In the genomic region with DNA sequence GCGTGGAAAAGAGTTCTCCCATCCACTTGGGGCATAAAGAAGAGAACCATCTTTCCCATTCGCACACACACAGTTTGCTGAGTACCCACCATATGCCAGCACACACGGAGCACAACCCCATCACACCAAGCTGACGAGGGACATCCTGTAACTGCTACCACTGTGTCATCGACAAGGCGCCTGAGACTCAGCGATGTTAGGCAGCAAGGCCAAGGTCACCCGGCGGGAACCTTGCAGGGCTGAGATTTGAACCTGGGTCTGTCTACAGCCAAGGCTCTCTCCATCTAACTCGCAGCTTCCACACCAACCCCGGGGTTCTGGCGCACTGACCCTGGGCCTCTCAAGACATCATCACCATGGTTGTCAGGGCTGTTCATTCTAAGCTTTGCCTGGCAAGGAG, we compare ENCODE assay signal across 32 cellular contexts.
"Had no signal": no experiment of that assay in that cellular context is flagged by ENCODE, and none has a peak within 500 bp of the region (broad histone marks: within the 10 kb centered on the region; RNA-seq: fewer than 3 reads in every experiment).

No MANE protein-coding gene starts in this region.

- FAIRE-seq: colon, frontal cortex had no signal

- H3K36me3 Mint-ChIP-seq: activated CD4-positive, alpha-beta memory T cell treated with anti-CD3 and anti-CD28 coated beads for 36 hours; activated CD8-positive, alpha-beta memory T cell treated with anti-CD3 and anti-CD28 coated beads, Interleukin-2, amount 10 ng/mL, durations not matched to agents 7 days and 5 days; activated naive CD4-positive, alpha-beta T cell treated with anti-CD3 and anti-CD28 coated beads, Interleukin-2, amount 50 U/mL, for 24 hours; activated naive CD8-positive, alpha-beta T cell treated with anti-CD3 and anti-CD28 coated beads for 36 hours had no signal

- H3K27ac Mint-ChIP-seq: activated CD4-positive, alpha-beta memory T cell treated with anti-CD3 and anti-CD28 coated beads for 36 hours; activated CD4-positive, alpha-beta T cell treated with anti-CD3 and anti-CD28 coated beads for 36 hours; activated CD4-positive, alpha-beta T cell treated with anti-CD3 and anti-CD28 coated beads, Interleukin-2, amount 10 ng/mL, durations not matched to agents 24 days and 14 days; activated CD8-positive, alpha-beta memory T cell treated with anti-CD3 and anti-CD28 coated beads, Interleukin-2, amount 10 ng/mL, durations not matched to agents 7 days and 5 days; activated CD8-positive, alpha-beta T cell treated with anti-CD3 and anti-CD28 coated beads, Interleukin-2, amount 10 ng/mL, durations not matched to agents 7 days and 5 days; activated naive CD4-positive, alpha-beta T cell treated with anti-CD3 and anti-CD28 coated beads for 36 hours; activated naive CD4-positive, alpha-beta T cell treated with anti-CD3 and anti-CD28 coated beads, Interleukin-2, amount 50 U/mL, for 24 hours; activated naive CD8-positive, alpha-beta T cell treated with anti-CD3 and anti-CD28 coated beads for 36 hours; activated naive CD8-positive, alpha-beta T cell treated with anti-CD3 and anti-CD28 coated beads, Interleukin-2, amount 50 U/mL, for 24 hours; activated T-helper 1 cell treated with anti-CD3 and anti-CD28 coated beads, Interleukin-12 subunit alpha, Interleukin-12 subunit beta, Interleukin-2, Interleukin-4 antibody, amounts not matched to agents 30 ng/mL and 10 ng/mL and 1 ng/mL, durations not matched to agents 14 hours and 24 hours and 36 hours; activated T-helper 2 cell treated with anti-CD3 and anti-CD28 coated beads, Interferon-gamma antibody, Interleukin-2, Interleukin-4, amounts not matched to agents 10 μg/mL and 5 μg/mL and 100 μg/mL, durations not matched to agents 14 hours and 24 hours and 36 hours; T-helper 2 cell treated with Interferon-gamma antibody and Interleukin-4, amounts not matched to agents 5 μg/mL and 100 μg/mL, for 36 hours had no signal

- ATAC-seq: activated CD4-positive, alpha-beta T cell treated with anti-CD3 and anti-CD28 coated beads for 36 hours; activated CD8-positive, alpha-beta memory T cell treated with anti-CD3 and anti-CD28 coated beads, Interleukin-2, amount 10 ng/mL, durations not matched to agents 7 days and 5 days; activated CD8-positive, alpha-beta T cell treated with anti-CD3 and anti-CD28 coated beads, Interleukin-2, amount 10 ng/mL, durations not matched to agents 7 days and 5 days; activated naive CD8-positive, alpha-beta T cell treated with anti-CD3 and anti-CD28 coated beads, Interleukin-2, amount 50 U/mL, for 24 hours; esophagus mucosa; T-helper 17 cell had no signal

- H3K4me3 Mint-ChIP-seq: activated CD4-positive, alpha-beta memory T cell treated with anti-CD3 and anti-CD28 coated beads for 36 hours; activated CD4-positive, alpha-beta T cell treated with anti-CD3 and anti-CD28 coated beads for 36 hours; activated CD4-positive, alpha-beta T cell treated with anti-CD3 and anti-CD28 coated beads, Interleukin-2, amount 10 ng/mL, durations not matched to agents 24 days and 14 days; activated CD8-positive, alpha-beta memory T cell treated with anti-CD3 and anti-CD28 coated beads, Interleukin-2, amount 10 ng/mL, durations not matched to agents 7 days and 5 days; activated CD8-positive, alpha-beta T cell treated with anti-CD3 and anti-CD28 coated beads, Interleukin-2, amount 10 ng/mL, durations not matched to agents 7 days and 5 days; activated naive CD4-positive, alpha-beta T cell treated with anti-CD3 and anti-CD28 coated beads for 36 hours; activated naive CD4-positive, alpha-beta T cell treated with anti-CD3 and anti-CD28 coated beads, Interleukin-2, amount 50 U/mL, for 24 hours; activated naive CD8-positive, alpha-beta T cell treated with anti-CD3 and anti-CD28 coated beads for 36 hours; activated naive CD8-positive, alpha-beta T cell treated with anti-CD3 and anti-CD28 coated beads, Interleukin-2, amount 50 U/mL, for 24 hours; activated T-helper 1 cell treated with anti-CD3 and anti-CD28 coated beads, Interleukin-12 subunit alpha, Interleukin-12 subunit beta, Interleukin-2, Interleukin-4 antibody, amounts not matched to agents 30 ng/mL and 10 ng/mL and 1 ng/mL, durations not matched to agents 14 hours and 24 hours and 36 hours; T-helper 17 cell; T-helper 2 cell treated with Interferon-gamma antibody and Interleukin-4, amounts not matched to agents 5 μg/mL and 100 μg/mL, for 36 hours had no signal

- H3K27me3 Mint-ChIP-seq: activated CD4-positive, alpha-beta memory T cell treated with anti-CD3 and anti-CD28 coated beads for 36 hours; activated CD4-positive, alpha-beta T cell treated with anti-CD3 and anti-CD28 coated beads for 36 hours; activated CD4-positive, alpha-beta T cell treated with anti-CD3 and anti-CD28 coated beads, Interleukin-2, amount 10 ng/mL, durations not matched to agents 24 days and 14 days; activated CD8-positive, alpha-beta memory T cell treated with anti-CD3 and anti-CD28 coated beads, Interleukin-2, amount 10 ng/mL, durations not matched to agents 7 days and 5 days; activated naive CD4-positive, alpha-beta T cell treated with anti-CD3 and anti-CD28 coated beads, Interleukin-2, amount 50 U/mL, for 24 hours; activated naive CD8-positive, alpha-beta T cell treated with anti-CD3 and anti-CD28 coated beads for 36 hours; activated naive CD8-positive, alpha-beta T cell treated with anti-CD3 and anti-CD28 coated beads, Interleukin-2, amount 50 U/mL, for 24 hours; T-helper 17 cell had no signal

- H3K4me3 ChIP-seq: ascending aorta had no signal

- H3K9me3 ChIP-seq: ascending aorta had no signal

- H3K36me3 ChIP-seq: ascending aorta, brain microvascular endothelial cell had no signal

- H3K9me3 Mint-ChIP-seq: activated CD4-positive, alpha-beta memory T cell treated with anti-CD3 and anti-CD28 coated beads for 36 hours; activated CD4-positive, alpha-beta T cell treated with anti-CD3 and anti-CD28 coated beads, Interleukin-2, amount 10 ng/mL, durations not matched to agents 24 days and 14 days; activated naive CD4-positive, alpha-beta T cell treated with anti-CD3 and anti-CD28 coated beads for 36 hours; activated naive CD4-positive, alpha-beta T cell treated with anti-CD3 and anti-CD28 coated beads, Interleukin-2, amount 50 U/mL, for 24 hours; activated naive CD8-positive, alpha-beta T cell treated with anti-CD3 and anti-CD28 coated beads for 36 hours; activated naive CD8-positive, alpha-beta T cell treated with anti-CD3 and anti-CD28 coated beads, Interleukin-2, amount 50 U/mL, for 24 hours; activated T-helper 1 cell treated with anti-CD3 and anti-CD28 coated beads, Interleukin-12 subunit alpha, Interleukin-12 subunit beta, Interleukin-2, Interleukin-4 antibody, amounts not matched to agents 30 ng/mL and 10 ng/mL and 1 ng/mL, durations not matched to agents 14 hours and 24 hours and 36 hours; activated T-helper 2 cell treated with anti-CD3 and anti-CD28 coated beads, Interferon-gamma antibody, Interleukin-2, Interleukin-4, amounts not matched to agents 10 μg/mL and 5 μg/mL and 100 μg/mL, durations not matched to agents 14 hours and 24 hours and 36 hours; T-helper 2 cell treated with Interferon-gamma antibody and Interleukin-4, amounts not matched to agents 5 μg/mL and 100 μg/mL, for 36 hours had no signal

- H3K27ac ChIP-seq: ascending aorta, brain microvascular endothelial cell had no signal

- H3K27me3 ChIP-seq: ascending aorta had no signal

- H3K4me1 ChIP-seq: ascending aorta had no signal

- DNase-seq: activated CD4-positive, alpha-beta memory T cell treated with anti-CD3 and anti-CD28 coated beads for 36 hours; activated CD4-positive, alpha-beta T cell treated with anti-CD3 and anti-CD28 coated beads for 36 hours; activated CD4-positive, alpha-beta T cell treated with anti-CD3 and anti-CD28 coated beads, Interleukin-2, amount 10 ng/mL, durations not matched to agents 24 days and 14 days; activated CD4-positive, CD25-positive, alpha-beta regulatory T cell; activated CD4-positive, CD25-positive, alpha-beta regulatory T cell treated with anti-CD3 and anti-CD28 coated beads, Interleukin-2, amount 50 U/mL, for 72 hours; activated CD8-positive, alpha-beta memory T cell treated with anti-CD3 and anti-CD28 coated beads, Interleukin-2, amount 10 ng/mL, durations not matched to agents 7 days and 5 days; activated CD8-positive, alpha-beta memory T cell treated with anti-CD3 and anti-CD28 coated beads, Interleukin-2, amount 50 U/mL, for 4 hours; activated CD8-positive, alpha-beta T cell treated with anti-CD3 and anti-CD28 coated beads, Interleukin-2, amount 10 ng/mL, durations not matched to agents 7 days and 5 days; activated effector memory CD4-positive, alpha-beta T cell treated with anti-CD3 and anti-CD28 coated beads, Interleukin-2, amount 50 U/mL, for 16 hours; activated naive CD4-positive, alpha-beta T cell treated with anti-CD3 and anti-CD28 coated beads for 36 hours; activated naive CD8-positive, alpha-beta T cell treated with anti-CD3 and anti-CD28 coated beads for 36 hours; activated naive CD8-positive, alpha-beta T cell treated with anti-CD3 and anti-CD28 coated beads, Interleukin-2, amount 50 U/mL, for 24 hours; activated T-cell treated with anti-CD3 and anti-CD28 coated beads, Interleukin-2, amount 50 U/mL, for 1 hour; activated T-cell treated with anti-CD3 and anti-CD28 coated beads, Interleukin-2, amount 50 U/mL, for 48 hours; brain microvascular endothelial cell; caudate nucleus; cortex of kidney; effector CD8-positive, alpha-beta T cell; foreskin fibroblast; head of caudate nucleus; T-helper 1 cell; T-helper 17 cell; T1000; WERI-Rb-1 had no signal

- H3K4me1 Mint-ChIP-seq: activated CD4-positive, alpha-beta T cell treated with anti-CD3 and anti-CD28 coated beads, Interleukin-2, amount 10 ng/mL, durations not matched to agents 24 days and 14 days; activated CD8-positive, alpha-beta memory T cell treated with anti-CD3 and anti-CD28 coated beads, Interleukin-2, amount 10 ng/mL, durations not matched to agents 7 days and 5 days had no signal
